In the genomic region with DNA sequence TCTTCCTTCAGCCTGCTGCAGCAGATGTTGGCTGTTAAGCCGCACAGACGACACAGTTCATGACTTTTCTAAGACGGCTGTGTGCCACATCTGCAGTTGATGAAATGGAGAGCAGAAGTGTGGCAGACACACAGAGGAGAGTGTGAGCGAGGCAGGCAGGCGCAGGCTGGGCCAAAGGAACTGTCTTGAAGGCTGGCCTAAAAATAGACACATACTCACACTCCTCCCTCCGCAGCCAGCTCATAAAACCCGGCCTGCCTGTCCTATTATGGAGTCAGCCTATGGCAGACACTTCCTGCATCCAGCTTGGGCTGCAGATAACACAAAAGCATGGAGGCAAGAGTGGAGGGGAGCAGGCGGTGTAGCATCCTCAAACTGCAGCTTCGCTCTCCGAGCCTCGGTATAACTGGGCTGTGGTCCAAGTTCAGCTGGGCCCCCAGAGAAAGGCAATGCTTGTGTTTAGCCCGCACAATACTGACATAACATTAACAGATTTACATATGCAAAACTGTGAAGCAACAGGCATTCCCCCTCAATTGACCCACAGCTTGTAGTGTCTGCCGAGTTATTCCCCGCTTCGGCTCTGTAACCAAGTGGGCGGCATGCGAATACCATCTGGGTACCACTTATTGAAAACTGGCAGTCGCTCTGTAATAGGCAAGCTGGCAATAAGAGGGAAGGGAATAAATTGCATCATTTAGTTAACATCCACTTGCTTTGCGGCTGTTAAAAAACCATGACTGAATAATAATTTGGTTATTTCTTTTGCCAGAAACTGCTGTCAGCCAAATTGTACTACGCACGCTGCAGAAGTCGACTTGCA, we compare ENCODE assay signal across 8 cellular contexts. TPM values are rescaled to one million over a fixed set of nuclear protein-coding genes. Genes with fewer than 3 reads are reported as not detected.
A peak's percentile ranks its signal among the peaks of the same experiment; 100 is the strongest.
DNase-seq lines count a peak whose midpoint lies in the region; ATAC-seq and TF ChIP-seq lines count a peak whose summit lies in the region.

No MANE protein-coding gene starts in this region.

- H3K9me3 ChIP-seq in MG63 (no peaks in the 10 kb centered on the region), heart right ventricle (no peaks in the 10 kb centered on the region), gastrocnemius medialis (no peaks in the 10 kb centered on the region)

- no peak for TF ChIP-seq POLR2A in gastrocnemius medialis (IDR thresholded peaks at IDR 0.05)

- H3K27me3 Mint-ChIP-seq in effector memory CD8-positive, alpha-beta T cell: no peaks in the 10 kb centered on the region

- H3K9me3 Mint-ChIP-seq in effector memory CD8-positive, alpha-beta T cell: no peaks in the 10 kb centered on the region

- no peaks in the 10 kb centered on the region for H3K27me3 ChIP-seq in MG63
- no peaks in the 10 kb centered on the region for H3K27me3 ChIP-seq in heart right ventricle
- H3K27me3 ChIP-seq in gastrocnemius medialis: no peaks in the 10 kb centered on the region

- H3K4me3 Mint-ChIP-seq in effector memory CD8-positive, alpha-beta T cell: no peak overlapping the region

- no peaks in the 10 kb centered on the region for H3K4me1 Mint-ChIP-seq in effector memory CD8-positive, alpha-beta T cell (ENCODE audit: low read depth in 2 of 2)

- in situ Hi-C loops in gastrocnemius medialis (cut with MboI; ENCODE audit: low sequenced_read_pairs in 4 of 4): no loop called here

- H3K27ac Mint-ChIP-seq in effector memory CD8-positive, alpha-beta T cell: no peak overlapping the region

- TF ChIP-seq CTCF in heart right ventricle (IDR thresholded peaks at IDR 0.05) (no peak), gastrocnemius medialis (IDR thresholded peaks at IDR 0.05 in 4 of 5, conservative IDR thresholded peaks at IDR 0.05 in 1 of 5) (no peak)

- 33 to 39% methylated on average over 22 of the region's 22 CpGs for WGBS in heart right ventricle, 2 donors

- intact Hi-C loops in heart right ventricle (cut with DNase I) (no loop called here), gastrocnemius medialis (cut with DNase I; ENCODE audit: low total_unique reads) (loop anchor here (5.0 kb wide), 1 partner anchor 40 kb away; a partner anchor contains a TSS)

- DNase-seq in AG20443 (ENCODE audit: low spot score): peak; percentile 91
- peak; percentile 86 for DNase-seq in MG63
- DNase-seq in amniotic stem cell (lab: John Stamatoyannopoulos, UW): peak; percentile 88
- peak; percentile 75 to 83 for DNase-seq in heart right ventricle
- peak; percentile 69 to 84 for DNase-seq in gastrocnemius medialis
- DNase-seq in effector memory CD8-positive, alpha-beta T cell: no peak
- no peak for DNase-seq in iPS-NIHi7 (ENCODE audit: extremely low spot score)

- H3K27ac ChIP-seq in heart right ventricle: peak overlapping the region in 7 of 10 donors; percentile 9 to 68 (median 63)
- peak overlapping the region; percentile 39 to 68 (median 60) for H3K27ac ChIP-seq in gastrocnemius medialis

- H3K4me1 ChIP-seq in heart right ventricle (peaks cover 5 to 56% (median 22%) of the 10 kb centered on the region in 9 donors), gastrocnemius medialis (peaks cover 17 to 23% of the 10 kb centered on the region in 2 donors)

- peak; percentile 70 for ATAC-seq in GM21381 (IDR thresholded peaks at IDR 0.05; ENCODE audit: unreplicated experiment)
- ATAC-seq in heart right ventricle: peak; percentile 95 to 100 (median 98)
- peak; percentile 98 to 99 for ATAC-seq in gastrocnemius medialis
- no peak for ATAC-seq in effector memory CD8-positive, alpha-beta T cell (replicated peaks)

- no peaks in the 10 kb centered on the region for H3K36me3 ChIP-seq in MG63
- H3K36me3 ChIP-seq in heart right ventricle: no peaks in the 10 kb centered on the region
- no peaks in the 10 kb centered on the region for H3K36me3 ChIP-seq in gastrocnemius medialis

- no peaks in the 10 kb centered on the region for H3K36me3 Mint-ChIP-seq in effector memory CD8-positive, alpha-beta T cell (ENCODE audit: insufficient read depth)

- H3K4me3 ChIP-seq in MG63 (no peak overlapping the region), heart right ventricle (peak overlapping the region in 6 of 10 donors; percentile 18 to 34 (median 29)), gastrocnemius medialis (peak overlapping the region in 3 of 4 donors; percentile 6 to 42 (median 28))

RNA-seq across cellular contexts. Expression of a gene that starts 40.8 kb away (rescaled TPM):
- 14.4 and 15.0 TPM in 2 replicates for total RNA-seq in MG63 (2014; rRNA removed; shearing (Covaris generic); ENCODE audit: low replicate concordance)
- total RNA-seq in heart right ventricle: 10 to 100 TPM; 36.1 to 56.0 (median 46.1) TPM
- 10 to 100 TPM in 1 of 2 donors, 1 to 10 TPM in 1; 4.8 to 26.0 TPM for polyA plus RNA-seq in heart right ventricle
- total RNA-seq in gastrocnemius medialis: 10 to 100 TPM; 13.2 to 46.6 (median 29.2) TPM

Comparison
In these comparisons a context has a peak if more than half of its experiments do, and no peak if none do; other contexts are left out.
1. DNase-seq: peak in AG20443 (single experiment), MG63 (single experiment), amniotic stem cell (single experiment), heart right ventricle (2 of 2) and gastrocnemius medialis (2 of 2); none in effector memory CD8-positive, alpha-beta T cell (0 of 3) and iPS-NIHi7 (single experiment).